Comparison of ENCODE assay signal across 13 cellular contexts in the genomic region with DNA sequence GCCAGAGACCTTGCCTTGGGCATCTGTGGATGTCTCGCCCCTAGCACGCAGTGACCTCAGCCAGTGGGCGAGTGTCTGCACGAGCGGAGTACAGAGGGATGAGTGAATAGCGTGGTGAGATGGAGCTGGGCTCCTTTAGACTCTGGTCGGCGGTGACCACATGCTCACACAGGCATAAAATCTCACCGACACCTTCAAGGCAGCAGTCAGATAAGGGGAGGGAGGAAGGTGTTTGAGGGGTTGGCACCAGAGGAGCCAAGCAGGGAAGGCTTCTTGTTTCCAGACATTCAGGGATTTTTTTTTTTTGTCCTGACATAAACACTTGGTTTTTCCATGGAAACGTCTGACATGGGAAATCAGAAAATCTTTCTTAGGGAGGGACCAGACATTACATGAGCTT. TPM values are rescaled to one million over a fixed set of nuclear protein-coding genes. Genes with fewer than 3 reads are reported as not detected.
DNase-seq lines count a peak whose midpoint lies in the region; ATAC-seq and TF ChIP-seq lines count a peak whose summit lies in the region.
"Had no signal": no experiment of that assay in that cellular context is flagged by ENCODE, and none has a peak within 500 bp of the region (broad histone marks: within the 10 kb centered on the region; RNA-seq: fewer than 3 reads in every experiment).

No MANE protein-coding gene starts in this region.

- H3K27ac ChIP-seq in AG04450 (ENCODE audit: low read depth, low read length) (peak overlapping the region; percentile 94), angular gyrus (ENCODE audit: low read depth, low read length) (peak overlapping the region; percentile 89), psoas muscle (peak overlapping the region; percentile 66)

- H3K27ac Mint-ChIP-seq in glutamatergic neuron (ENCODE audit: unreplicated experiment) (peak overlapping the region; percentile 44), Calu3 (ENCODE audit: unreplicated experiment) (no peak overlapping the region)

- H3K27me3 ChIP-seq in AG04450 (ENCODE audit: control insufficient read depth, insufficient read depth, low read length) (no peaks in the 10 kb centered on the region), psoas muscle (ENCODE audit: insufficient read depth in 3 of 3, low read length in 2 of 3) (no peaks in the 10 kb centered on the region)

- no peak for DNase-seq in AG04450 (ENCODE audit: low read depth, low spot score)
- DNase-seq in glutamatergic neuron = no peak
- DNase-seq in psoas muscle = no peak
- no peak for DNase-seq in activated T-cell treated with anti-CD3 and anti-CD28 coated beads, Interleukin-2, amount 50 U/mL, for 48 hours
- no peak for DNase-seq in Calu3
- DNase-seq in putamen (ENCODE audit: low spot score) = no peak
- DNase-seq: activated T-cell treated with anti-CD3 and anti-CD28 coated beads, Interleukin-2, amount 50 U/mL, for 4 hours; DND-41; stimulated activated CD4-positive, alpha-beta T cell treated with anti-CD3 and anti-CD28 coated beads, Interleukin-12 subunit alpha, Interleukin-12 subunit beta, amount 100 ng/mL, for 4 hours had no signal

- H3K9me3 Mint-ChIP-seq in glutamatergic neuron (ENCODE audit: unreplicated experiment) (peaks cover 16% of the 10 kb centered on the region), Calu3 (ENCODE audit: low read depth, unreplicated experiment) (no peaks in the 10 kb centered on the region)
- H3K9me3 Mint-ChIP-seq: activated T-cell treated with anti-CD3 and anti-CD28 coated beads, Interleukin-2, amount 50 U/mL, for 4 hours had no signal

- H3K4me3 Mint-ChIP-seq in glutamatergic neuron (ENCODE audit: unreplicated experiment) (peak overlapping the region; percentile 28), Calu3 (ENCODE audit: low read depth, unreplicated experiment) (no peak overlapping the region)
- H3K4me3 Mint-ChIP-seq: activated T-cell treated with anti-CD3 and anti-CD28 coated beads, Interleukin-2, amount 50 U/mL, for 4 hours had no signal

- H3K36me3 Mint-ChIP-seq in glutamatergic neuron (ENCODE audit: unreplicated experiment) = peaks cover 5% of the 10 kb centered on the region
- H3K36me3 Mint-ChIP-seq in Calu3 (ENCODE audit: insufficient read depth, unreplicated experiment) = no peaks in the 10 kb centered on the region

- ATAC-seq in psoas muscle (no peak), HG03439 (IDR thresholded peaks at IDR 0.05; ENCODE audit: unreplicated experiment) (no peak)
- ATAC-seq: activated CD4-positive, CD25-positive, alpha-beta regulatory T cell treated with anti-CD3 and anti-CD28 coated beads, Interleukin-2, amount 50 U/mL, for 24 hours; activated T-cell treated with anti-CD3 and anti-CD28 coated beads, Interleukin-2, amount 50 U/mL, for 4 hours had no signal

- no peaks in the 10 kb centered on the region for H3K9me3 ChIP-seq in AG04450 (ENCODE audit: control insufficient read depth, insufficient read depth, low read length)
- H3K9me3 ChIP-seq in psoas muscle = no peaks in the 10 kb centered on the region
- H3K9me3 ChIP-seq: mucosa of descending colon had no signal

- peaks cover 5% of the 10 kb centered on the region for H3K4me1 ChIP-seq in psoas muscle

- no peaks in the 10 kb centered on the region for H3K36me3 ChIP-seq in psoas muscle (ENCODE audit: insufficient read depth in 1 of 2, low read depth in 1 of 2)

- WGBS in psoas muscle, 3 donors = 58 to 73% (median 59%) methylated on average over 10 of the region's 10 CpGs

- H3K27me3 Mint-ChIP-seq in glutamatergic neuron (ENCODE audit: unreplicated experiment) (peaks cover 20% of the 10 kb centered on the region), Calu3 (ENCODE audit: unreplicated experiment) (peaks cover 31% of the 10 kb centered on the region)

- no peak for TF ChIP-seq CTCF in AG04450 (IDR thresholded peaks at IDR 0.05; ENCODE audit: low read depth, low read length)
- TF ChIP-seq CTCF in glutamatergic neuron (IDR thresholded peaks at IDR 0.05; ENCODE audit: partially characterized antibody, unreplicated experiment) = no peak
- TF ChIP-seq CTCF in psoas muscle (IDR thresholded peaks at IDR 0.05) = no peak
- no peak for TF ChIP-seq CTCF in Calu3 (IDR thresholded peaks at IDR 0.05; ENCODE audit: unreplicated experiment)

- no peak overlapping the region for H3K4me3 ChIP-seq in AG04450 (ENCODE audit: low read depth, low read length)
- H3K4me3 ChIP-seq in psoas muscle = no peak overlapping the region
- H3K4me3 ChIP-seq: mucosa of descending colon had no signal

- POLR2A ChIA-PET in AG04450 (lab: Yijun Ruan, JAX) = interaction anchor here (0.6 to 3.0 kb wide), 6 partner anchors 8 to 66 kb away, joined by 3 to 11 read pairs (median 5); no protein-coding TSS in a partner anchor

- CTCF ChIA-PET in AG04450 (lab: Charles Lee) = interaction anchor here (0.5 to 1.2 kb wide), 3 partner anchors 16 to 139 kb away, joined by 3 to 7 read pairs (median 6); no protein-coding TSS in a partner anchor
- CTCF ChIA-PET in Calu3 (lab: Charles Lee) = no interaction called here

- H3K4me1 Mint-ChIP-seq in glutamatergic neuron (ENCODE audit: low read depth, unreplicated experiment) (peaks cover 35% of the 10 kb centered on the region), Calu3 (ENCODE audit: low read depth, unreplicated experiment) (peaks cover 18% of the 10 kb centered on the region)

- BruUV-seq in Calu3 (replicated peaks; lab: Mats Ljungman, UMichigan) = no TSS peak

- intact Hi-C loops in psoas muscle (cut with DNase I) = no loop called here
- intact Hi-C loops in Calu3 (cut with micrococcal nuclease; ENCODE audit: unreplicated experiment) = no loop called here

RNA-seq across cellular contexts. Expression of a gene that starts 35.8 kb away (rescaled TPM):
- polyA plus RNA-seq in AG04450 (2011; rRNA removed) = 0.55 and 0.68 TPM in 2 replicates
- polyA minus RNA-seq in AG04450 (2011; rRNA and poly(A)+ RNA removed) = 0.91 and 1.5 TPM in 2 replicates
- 3.6 TPM for total RNA-seq in glutamatergic neuron (ENCODE audit: unreplicated experiment)
- total RNA-seq in psoas muscle = under 1 TPM in 1 of 4 donors, not detected in 3; 0.11 TPM
- under 1 TPM in 2 of 3 donors, not detected in 1; 0.04 TPM for polyA plus RNA-seq in psoas muscle
- total RNA-seq in Calu3 (2022) = 0.12 TPM in 1 of 2 replicates, not detected in the other
